19 cellular contexts compared by ENCODE assay signal in the genomic region with DNA sequence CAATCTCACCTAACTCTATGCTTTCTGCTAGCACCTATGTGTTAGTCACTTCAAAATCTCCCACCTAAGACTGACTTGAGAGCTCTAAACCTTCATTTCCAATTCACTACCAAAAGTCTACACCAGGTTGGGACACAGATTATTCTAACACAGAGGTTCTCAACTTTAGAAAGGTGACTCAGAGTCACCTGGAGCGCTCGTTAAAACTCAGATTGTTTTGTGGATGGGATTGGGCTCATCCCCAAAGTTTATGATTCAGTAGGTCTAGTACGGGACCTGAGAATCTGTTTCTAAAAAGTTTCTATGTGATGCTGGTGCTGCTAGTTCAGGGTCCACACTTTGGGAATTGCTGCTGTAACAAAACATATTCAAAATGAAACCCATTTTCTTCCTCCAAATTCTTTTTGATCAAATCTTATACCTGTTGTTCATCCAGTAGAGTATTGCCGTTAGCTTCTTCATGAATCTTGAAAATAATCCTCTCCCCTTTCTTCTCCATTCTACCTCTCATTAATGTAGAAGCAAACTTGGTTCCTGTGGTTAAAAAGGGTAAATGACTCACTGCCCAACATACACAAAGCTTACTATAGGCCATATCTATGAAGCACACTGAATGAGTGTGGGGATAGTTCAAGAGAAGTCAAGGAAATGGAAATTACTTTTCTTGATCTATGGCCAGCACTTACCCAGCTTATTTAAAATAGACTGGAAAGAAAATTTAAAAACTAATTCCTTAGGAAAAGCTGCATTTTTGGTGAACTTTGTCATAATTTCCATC.
DNase-seq lines count a peak whose midpoint lies in the region; ATAC-seq, FAIRE-seq and TF ChIP-seq lines count a peak whose summit lies in the region.
"Had no signal": no experiment of that assay in that cellular context is flagged by ENCODE, and none has a peak within 500 bp of the region (broad histone marks: within the 10 kb centered on the region; RNA-seq: fewer than 3 reads in every experiment).

No MANE protein-coding gene starts in this region.

- intact Hi-C loops in Panc1 (cut with micrococcal nuclease; ENCODE audit: unreplicated experiment): no loop called here
- intact Hi-C loops in pancreas (cut with DNase I): no loop called here

- H3K4me3 ChIP-seq in GM23338 (no peak overlapping the region), Panc1 (ENCODE audit: low read depth in 2 of 2, low read length in 2 of 2) (no peak overlapping the region), choroid plexus epithelial cell (ENCODE audit: low read depth, low read length) (no peak overlapping the region), pancreas (no peak overlapping the region)
- H3K4me3 ChIP-seq: heart right ventricle had no signal

- 88 to 96% methylated on average over 4 of the region's 4 CpGs for WGBS in pancreas, 2 donors

- H2AFZ ChIP-seq in GM23338: peak overlapping the region; percentile 67

- H3K27ac Mint-ChIP-seq in GM23338: no peak overlapping the region
- H3K27ac Mint-ChIP-seq: activated T-helper 2 cell treated with anti-CD3 and anti-CD28 coated beads, Interferon-gamma antibody, Interleukin-2, Interleukin-4, amounts not matched to agents 10 μg/mL and 5 μg/mL and 100 μg/mL, durations not matched to agents 14 hours and 24 hours and 36 hours; dendritic cell treated with granulocyte-macrophage colony-stimulating factor and Interleukin-4, amounts not matched to agents 40 ng/mL and 50 ng/mL, for 4 days; nephron had no signal

- no peaks in the 10 kb centered on the region for H3K27me3 Mint-ChIP-seq in GM23338 (ENCODE audit: insufficient read depth, low read depth, poor library complexity)
- H3K27me3 Mint-ChIP-seq: dendritic cell treated with granulocyte-macrophage colony-stimulating factor and Interleukin-4, amounts not matched to agents 40 ng/mL and 50 ng/mL, for 4 days had no signal

- H3K79me2 ChIP-seq in GM23338 (replicated peaks; ENCODE audit: insufficient read depth): no peaks in the 10 kb centered on the region

- no peaks in the 10 kb centered on the region; the same call in 2 of the 3 replicates for H3K9me3 Mint-ChIP-seq in GM23338
- H3K9me3 Mint-ChIP-seq: activated T-helper 2 cell treated with anti-CD3 and anti-CD28 coated beads, Interferon-gamma antibody, Interleukin-2, Interleukin-4, amounts not matched to agents 10 μg/mL and 5 μg/mL and 100 μg/mL, durations not matched to agents 14 hours and 24 hours and 36 hours; dendritic cell treated with granulocyte-macrophage colony-stimulating factor and Interleukin-4, amounts not matched to agents 40 ng/mL and 50 ng/mL, for 4 days had no signal

- no peaks in the 10 kb centered on the region for H3K27me3 ChIP-seq in GM23338 (ENCODE audit: insufficient read depth)
- H3K27me3 ChIP-seq in Panc1 (ENCODE audit: control insufficient read depth, insufficient read depth, low read length): no peaks in the 10 kb centered on the region
- H3K27me3 ChIP-seq in pancreas: no peaks in the 10 kb centered on the region
- H3K27me3 ChIP-seq: heart right ventricle had no signal

- FAIRE-seq in pancreas (lab: Jason Lieb, UNC): no peak
- FAIRE-seq in GM12892 (lab: Jason Lieb, UNC): no peak
- FAIRE-seq: kidney had no signal

- peaks cover 9% of the 10 kb centered on the region; the same call in 2 of the 3 replicates for H3K4me1 Mint-ChIP-seq in GM23338
- H3K4me1 Mint-ChIP-seq: nephron had no signal

- no peak overlapping the region for H3K4me3 Mint-ChIP-seq in GM23338
- H3K4me3 Mint-ChIP-seq: dendritic cell treated with granulocyte-macrophage colony-stimulating factor and Interleukin-4, amounts not matched to agents 40 ng/mL and 50 ng/mL, for 4 days; nephron had no signal

- no TSS peak for BruUV-seq in Panc1 (replicated peaks; lab: Mats Ljungman, UMichigan)

- H3F3A ChIP-seq in GM23338 (replicated peaks; ENCODE audit: low read depth): no peaks in the 10 kb centered on the region

- no peaks in the 10 kb centered on the region for H4K20me1 ChIP-seq in GM23338 (replicated peaks; ENCODE audit: insufficient read depth)

- H3K36me3 Mint-ChIP-seq in GM23338 (ENCODE audit: low read depth): 0 out of 3 replicates have a peak, but pooled peaks cover 3% of the 10 kb centered on the region

- no peak for DNase-seq in GM23338 (ENCODE audit: low spot score)
- DNase-seq in Panc1 (ENCODE audit: low read depth, low spot score): no peak
- DNase-seq in choroid plexus epithelial cell (ENCODE audit: low read depth): peak; percentile 29
- DNase-seq in pancreas: no peak
- no peak for DNase-seq in GM12892 (ENCODE audit: insufficient read length)
- DNase-seq in ACHN: no peak
- DNase-seq: activated CD8-positive, alpha-beta memory T cell treated with anti-CD3 and anti-CD28 coated beads for 24 hours; heart right ventricle; Karpas-422; kidney; NCI-H146; NCI-H2227 treated with DMSO at 0.1 percent for 48 hours; Right ventricle myocardium superior; stimulated activated naive CD4-positive, alpha-beta T cell treated with Interleukin-2 at 50 U/mL for 16 hours had no signal

- in situ Hi-C loops in Panc1 (cut with HindIII; ENCODE audit: low pct_unique_long_range_greater_than_20kb, low sequenced_read_pairs) (no loop called here), ACHN (cut with HindIII; ENCODE audit: low pct_ligation_motif_present, low pct_unique_long_range_greater_than_20kb, low sequenced_read_pairs) (no loop called here)

- TF ChIP-seq CTCF in GM23338 (conservative IDR thresholded peaks at IDR 0.05; ENCODE audit: low read depth in 2 of 2) (no peak), Panc1 (IDR thresholded peaks at IDR 0.05) (no peak), choroid plexus epithelial cell (conservative IDR thresholded peaks at IDR 0.05; ENCODE audit: low read depth, low read length) (no peak), pancreas (IDR thresholded peaks at IDR 0.05) (no peak)

- no peak for TF ChIP-seq POLR2A in GM12892 (IDR thresholded peaks at IDR 0.05; ENCODE audit: low read depth, low read length)

- H3K9me3 ChIP-seq in Panc1 (ENCODE audit: control insufficient read depth, insufficient read depth, low read depth, low read length) (no peaks in the 10 kb centered on the region), pancreas (no peaks in the 10 kb centered on the region)
- H3K9me3 ChIP-seq: heart right ventricle had no signal

- H3K9me2 ChIP-seq in GM23338 (ENCODE audit: insufficient read depth): no peaks in the 10 kb centered on the region

- ATAC-seq in GM23338 (no peak), Panc1 (peak; percentile 77), pancreas (peak in 1 of 4 donors; percentile 28), HG02970 (IDR thresholded peaks at IDR 0.05; ENCODE audit: low FRiP score, unreplicated experiment) (no peak), HG02623 (IDR thresholded peaks at IDR 0.05; ENCODE audit: unreplicated experiment) (no peak)
- ATAC-seq: heart right ventricle had no signal

- no peak overlapping the region for H3K4me2 ChIP-seq in GM23338

- POLR2A ChIA-PET in Panc1 (lab: Charles Lee): no interaction called here

- no peaks in the 10 kb centered on the region for H3K4me1 ChIP-seq in GM23338 (ENCODE audit: insufficient read depth)
- H3K4me1 ChIP-seq in Panc1 (ENCODE audit: control insufficient read depth, insufficient read depth, low read length): no peaks in the 10 kb centered on the region; the same call in 1 of the 2 replicates
- H3K4me1 ChIP-seq in pancreas: peaks cover 0 to 10% (median 6%) of the 10 kb centered on the region in 3 donors
- H3K4me1 ChIP-seq: heart right ventricle had no signal

- CTCF ChIA-PET in Panc1 (lab: Charles Lee): no interaction called here

- no peaks in the 10 kb centered on the region for H3K36me3 ChIP-seq in GM23338 (ENCODE audit: insufficient read depth)
- H3K36me3 ChIP-seq in Panc1 (ENCODE audit: control insufficient read depth, insufficient read depth, low read length): no peaks in the 10 kb centered on the region; the same call in 1 of the 2 replicates
- no peaks in the 10 kb centered on the region for H3K36me3 ChIP-seq in pancreas
- H3K36me3 ChIP-seq: heart right ventricle had no signal

- no peak overlapping the region for H3K27ac ChIP-seq in GM23338 (ENCODE audit: low read depth)
- H3K27ac ChIP-seq in Panc1 (ENCODE audit: low read length): no peak overlapping the region
- H3K27ac ChIP-seq in pancreas: peak overlapping the region in 3 of 4 donors; percentile 1 to 57 (median 37)
- H3K27ac ChIP-seq: heart right ventricle had no signal

TF ChIP-seq in GM23338, 12 proteins besides CTCF, POLR2A, EP300 and RAD21 (continues in another document):
- TF ChIP-seq, protein P1, sequence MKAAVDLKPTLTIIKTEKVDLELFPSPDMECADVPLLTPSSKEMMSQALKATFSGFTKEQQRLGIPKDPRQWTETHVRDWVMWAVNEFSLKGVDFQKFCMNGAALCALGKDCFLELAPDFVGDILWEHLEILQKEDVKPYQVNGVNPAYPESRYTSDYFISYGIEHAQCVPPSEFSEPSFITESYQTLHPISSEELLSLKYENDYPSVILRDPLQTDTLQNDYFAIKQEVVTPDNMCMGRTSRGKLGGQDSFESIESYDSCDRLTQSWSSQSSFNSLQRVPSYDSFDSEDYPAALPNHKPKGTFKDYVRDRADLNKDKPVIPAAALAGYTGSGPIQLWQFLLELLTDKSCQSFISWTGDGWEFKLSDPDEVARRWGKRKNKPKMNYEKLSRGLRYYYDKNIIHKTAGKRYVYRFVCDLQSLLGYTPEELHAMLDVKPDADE (IDR thresholded peaks at IDR 0.05): no peak
- TF ChIP-seq POLR2AphosphoS5 (IDR thresholded peaks at IDR 0.05; ENCODE audit: low read depth): no peak
- TF ChIP-seq, protein P2, sequence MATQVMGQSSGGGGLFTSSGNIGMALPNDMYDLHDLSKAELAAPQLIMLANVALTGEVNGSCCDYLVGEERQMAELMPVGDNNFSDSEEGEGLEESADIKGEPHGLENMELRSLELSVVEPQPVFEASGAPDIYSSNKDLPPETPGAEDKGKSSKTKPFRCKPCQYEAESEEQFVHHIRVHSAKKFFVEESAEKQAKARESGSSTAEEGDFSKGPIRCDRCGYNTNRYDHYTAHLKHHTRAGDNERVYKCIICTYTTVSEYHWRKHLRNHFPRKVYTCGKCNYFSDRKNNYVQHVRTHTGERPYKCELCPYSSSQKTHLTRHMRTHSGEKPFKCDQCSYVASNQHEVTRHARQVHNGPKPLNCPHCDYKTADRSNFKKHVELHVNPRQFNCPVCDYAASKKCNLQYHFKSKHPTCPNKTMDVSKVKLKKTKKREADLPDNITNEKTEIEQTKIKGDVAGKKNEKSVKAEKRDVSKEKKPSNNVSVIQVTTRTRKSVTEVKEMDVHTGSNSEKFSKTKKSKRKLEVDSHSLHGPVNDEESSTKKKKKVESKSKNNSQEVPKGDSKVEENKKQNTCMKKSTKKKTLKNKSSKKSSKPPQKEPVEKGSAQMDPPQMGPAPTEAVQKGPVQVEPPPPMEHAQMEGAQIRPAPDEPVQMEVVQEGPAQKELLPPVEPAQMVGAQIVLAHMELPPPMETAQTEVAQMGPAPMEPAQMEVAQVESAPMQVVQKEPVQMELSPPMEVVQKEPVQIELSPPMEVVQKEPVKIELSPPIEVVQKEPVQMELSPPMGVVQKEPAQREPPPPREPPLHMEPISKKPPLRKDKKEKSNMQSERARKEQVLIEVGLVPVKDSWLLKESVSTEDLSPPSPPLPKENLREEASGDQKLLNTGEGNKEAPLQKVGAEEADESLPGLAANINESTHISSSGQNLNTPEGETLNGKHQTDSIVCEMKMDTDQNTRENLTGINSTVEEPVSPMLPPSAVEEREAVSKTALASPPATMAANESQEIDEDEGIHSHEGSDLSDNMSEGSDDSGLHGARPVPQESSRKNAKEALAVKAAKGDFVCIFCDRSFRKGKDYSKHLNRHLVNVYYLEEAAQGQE (IDR thresholded peaks at IDR 0.05; ENCODE audit: unreplicated experiment): no peak

Comparison
In these comparisons a context has a peak if more than half of its experiments do, and no peak if none do; other contexts are left out.
1. H3K27ac ChIP-seq: peak in pancreas (3 of 4); none in GM23338 (single experiment) and Panc1 (single experiment).